In genomic region chr12:44930972-44931600, GRCh38 we compare ENCODE assay signal across 8 cellular contexts. TPM values are rescaled to one million over a fixed set of nuclear protein-coding genes. Genes with fewer than 3 reads are reported as not detected.
A peak's percentile ranks its signal among the peaks of the same experiment; 100 is the strongest.
DNase-seq lines count a peak whose midpoint lies in the region; ATAC-seq, FAIRE-seq and TF ChIP-seq lines count a peak whose summit lies in the region.

No MANE protein-coding gene starts in this region.

- no peak overlapping the region for H3K9ac ChIP-seq in GM12878 (ENCODE audit: control insufficient read depth, insufficient read depth, low read length)

- H3K4me1 ChIP-seq in GM12878 (ENCODE audit: control insufficient read depth, insufficient read depth, low read length) = no peaks in the 10 kb centered on the region
- no peaks in the 10 kb centered on the region for H3K4me1 ChIP-seq in tibial nerve

- RAD21 ChIA-PET in GM12878 (lab: Charles Lee; ENCODE audit: unreplicated experiment) = interaction anchor here (0.7 to 3.0 kb wide), 17 partner anchors 10 to 976 kb away, joined by 3 to 37 read pairs (median 4); no protein-coding TSS in a partner anchor

- no peak overlapping the region for H2AFZ ChIP-seq in GM12878 (ENCODE audit: control insufficient read depth, low read depth, low read length)

- H3K27ac ChIP-seq in GM12878 (ENCODE audit: control insufficient read depth, insufficient read depth) = no peak overlapping the region
- no peak overlapping the region for H3K27ac ChIP-seq in tibial nerve

- TF ChIP-seq CTCF in GM12878 (IDR thresholded peaks at IDR 0.05 in 2 of 3, conservative IDR thresholded peaks at IDR 0.05 in 1 of 3; ENCODE audit: control insufficient read depth in 2 of 3, extremely low read depth in 1 of 3, insufficient read depth in 1 of 3, low read depth in 3 of 3, low read length in 3 of 3) = peak; percentile 4 to 58 (median 38); a peak in 2 of 6 replicates
- peak; percentile 20 to 60 (median 48) for TF ChIP-seq CTCF in tibial nerve (IDR thresholded peaks at IDR 0.05)

- CTCF ChIA-PET in GM12878 (lab: Yijun Ruan, JAX) = interaction anchor here (0.7 to 3.3 kb wide), 35 partner anchors 10 to 1486 kb away, joined by 3 to 29 read pairs (median 4); no protein-coding TSS in a partner anchor

- peak; percentile 83 for TF ChIP-seq RAD21 in GM12878 (IDR thresholded peaks at IDR 0.05; ENCODE audit: insufficient read depth, low read depth, low read length)

- intact Hi-C loops in GM12878 (cut with micrococcal nuclease; ENCODE audit: unreplicated experiment) = loop anchor here (1.0 to 2.0 kb wide), 3 partner anchors 156 to 974 kb away; no protein-coding TSS in a partner anchor

- in situ Hi-C loops in GM12878 (cut with MboI) = no loop called here

- TF ChIP-seq EP300 in GM12878 (IDR thresholded peaks at IDR 0.05; ENCODE audit: borderline replicate concordance in 1 of 2, control insufficient read depth in 1 of 2, low read depth in 2 of 2, low read length in 2 of 2) = no peak
- TF ChIP-seq EP300 in tibial nerve (IDR thresholded peaks at IDR 0.05) = no peak

- H3K4me3 ChIP-seq in GM12878 (no peak overlapping the region), tibial nerve (no peak overlapping the region)

- no peaks in the 10 kb centered on the region for H4K20me1 ChIP-seq in GM12878 (ENCODE audit: control insufficient read depth, insufficient read depth)

- ATAC-seq in HG03432 (IDR thresholded peaks at IDR 0.05; ENCODE audit: unreplicated experiment) (peak; percentile 64), GM12878 (peak; percentile 66), HG03139 (IDR thresholded peaks at IDR 0.05; ENCODE audit: unreplicated experiment) (no peak), HG02623 (IDR thresholded peaks at IDR 0.05; ENCODE audit: unreplicated experiment) (no peak)

- FAIRE-seq in GM12878 (lab: Jason Lieb, UNC) = no peak

- no peaks in the 10 kb centered on the region for H3K9me3 ChIP-seq in GM12878 (replicated peaks; ENCODE audit: control insufficient read depth, insufficient read depth, low read length)
- H3K9me3 ChIP-seq in tibial nerve = no peaks in the 10 kb centered on the region

- BruUV-seq in GM12878 (replicated peaks; lab: Mats Ljungman, UMichigan) = no TSS peak

- H3K27me3 ChIP-seq in GM12878 (replicated peaks in 1 of 2; ENCODE audit: control insufficient read depth in 2 of 2, insufficient read depth in 2 of 2, low read length in 1 of 2) (no peaks in the 10 kb centered on the region), tibial nerve (no peaks in the 10 kb centered on the region)

- POLR2A ChIA-PET in GM12878 (lab: Charles Lee) = no interaction called here

- 0% methylated on average over 4 of the region's 4 CpGs for WGBS in GM12878 (ENCODE audit: insufficient coverage, insufficient replicate concordance, low lambda C conversion rate, missing lambda C conversion rate)
- WGBS in tibial nerve, 2 donors = 38 to 42% methylated on average over 4 of the region's 4 CpGs

- TF ChIP-seq POLR2A in GM12878 (IDR thresholded peaks at IDR 0.05; ENCODE audit: low read depth, low read length) = no peak
- TF ChIP-seq POLR2A in tibial nerve (IDR thresholded peaks at IDR 0.05) = no peak

- no peaks in the 10 kb centered on the region for H3K36me3 ChIP-seq in GM12878 (ENCODE audit: control insufficient read depth in 2 of 2, insufficient read depth in 2 of 2, low read length in 1 of 2)
- no peaks in the 10 kb centered on the region for H3K36me3 ChIP-seq in tibial nerve

- no peaks in the 10 kb centered on the region for H3K79me2 ChIP-seq in GM12878 (ENCODE audit: control insufficient read depth, insufficient read depth, low read length)

- H3K4me2 ChIP-seq in GM12878 (ENCODE audit: control insufficient read depth, insufficient read depth) = no peak overlapping the region

- DNase-seq in GM03348 (ENCODE audit: low spot score) = peak; percentile 56
- DNase-seq in NCI-H524 (lab: John Stamatoyannopoulos, UW) = peak; percentile 32 to 66
- DNase-seq in GM12878 (ENCODE audit: low read depth, low spot score) = no peak
- peak; percentile 66 for DNase-seq in iris pigment epithelial cell (ENCODE audit: low read depth)
- DNase-seq in tibial nerve (ENCODE audit: low spot score in 2 of 2) = no peak

- SMC1A ChIA-PET in GM12878 (lab: Charles Lee; ENCODE audit: uncharacterized antibody, unreplicated experiment) = interaction anchor here (0.6 to 3.4 kb wide), 18 partner anchors 10 to 980 kb away, joined by 3 to 26 read pairs (median 4); no protein-coding TSS in a partner anchor

TF ChIP-seq in GM12878, 131 proteins besides CTCF, POLR2A, EP300 and RAD21:
- no peak for TF ChIP-seq USF1 (IDR thresholded peaks at IDR 0.05; ENCODE audit: borderline replicate concordance, extremely low read length, insufficient read depth, low read depth, low read length)
- peak; percentile 67; the same call in 1 of the 2 replicates for TF ChIP-seq SMC3 (IDR thresholded peaks at IDR 0.05; ENCODE audit: borderline replicate concordance, low read length)
TF ChIP-seq in GM12878: peak in this region for 1.

RNA-seq across cellular contexts. Expression of gene NELL2, which starts 55.0 kb away (rescaled TPM):
- 1.9 and 4.3 TPM in 2 replicates for total RNA-seq in GM12878 (2013; cell fraction: nucleolus; rRNA removed)
- total RNA-seq in GM12878 (2014; rRNA removed) (1.7 and 1.9 TPM in 2 replicates), GM12878 (2014; rRNA removed; fragmentation: Illumina TruSeq; extraction: Trizol) (0.58 and 0.88 TPM in 2 replicates), GM12878 (2021) (0.85 and 1.3 TPM in 2 replicates), tibial nerve (under 1 TPM in 3 of 4 donors, not detected in 1; 0.22 to 0.90 (median 0.63) TPM)
- not detected for polyA plus RNA-seq in GM12878 (2011; ENCODE audit: low read depth)
- polyA plus RNA-seq in GM12878 (2011; rRNA removed) (0.67 and 0.94 TPM in 2 replicates), GM12878 (2014; fragmentation: Illumina TruSeq; extraction: Trizol) (0.87 and 1.4 TPM in 2 replicates), GM12878 (2014; fragmentation: Nextera tagmentation; extraction: Ambion mirVana) (under 1 TPM; 0.27 to 0.56 TPM), GM12878 (2014; rRNA removed) (0.85 and 2.3 TPM in 2 replicates), GM12878 (2016; fragmentation: Nextera tagmentation; extraction: Ambion mirVana) (1 to 10 TPM in 1 of 2 experiments, under 1 TPM in 1; 0.47 to 1.1 TPM)
- 0.36 and 0.50 TPM in 2 replicates for polyA plus RNA-seq in GM12878 (2011; cell fraction: cytosol; rRNA removed)
- polyA plus RNA-seq in GM12878 (2011; cell fraction: nucleus; rRNA removed) = 0.42 and 0.57 TPM in 2 replicates
- 0.17 TPM in 1 of 2 replicates, not detected in the other for polyA plus RNA-seq in GM12878 (2012)
- 1.2 and 2.8 TPM in 2 replicates for polyA minus RNA-seq in GM12878 (2011; rRNA and poly(A)+ RNA removed)
- not detected in 2 replicates for polyA minus RNA-seq in GM12878 (2011; cell fraction: cytosol; rRNA and poly(A)+ RNA removed)
- polyA minus RNA-seq in GM12878 (2011; cell fraction: nucleus; rRNA and poly(A)+ RNA removed) = 1.1 and 1.5 TPM in 2 replicates

Comparison
In these comparisons a context has a peak if more than half of its experiments do, and no peak if none do; other contexts are left out.
1. DNase-seq: peak in GM03348 (single experiment), NCI-H524 (2 of 2) and iris pigment epithelial cell (single experiment); none in GM12878 (single experiment) and tibial nerve (0 of 2).
2. ATAC-seq: peak in HG03432 (single experiment) and GM12878 (single experiment); none in HG03139 (single experiment) and HG02623 (single experiment).